In the genomic region with DNA sequence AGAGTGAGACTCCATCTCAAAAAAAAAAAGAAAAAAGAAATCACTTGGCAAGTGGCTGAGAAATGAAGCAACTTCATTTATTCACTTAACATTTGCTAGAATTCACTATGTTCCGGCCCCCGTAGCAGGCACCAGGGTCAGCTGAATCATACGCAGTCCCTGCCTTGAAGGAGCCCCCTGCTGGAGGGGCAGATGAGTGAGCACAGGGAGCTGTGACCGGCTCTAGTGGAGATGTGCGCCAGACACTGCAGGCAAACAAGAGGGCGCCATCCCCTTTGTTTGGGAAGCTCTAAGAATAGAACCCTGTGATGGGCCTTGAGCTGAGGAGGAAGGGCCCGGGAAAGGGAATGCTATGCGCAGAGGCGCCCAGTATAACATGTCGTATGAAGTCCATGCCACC, we compare ENCODE assay signal across 9 cellular contexts. TPM values are rescaled to one million over a fixed set of nuclear protein-coding genes. Genes with fewer than 3 reads are reported as not detected.
A peak's percentile ranks its signal among the peaks of the same experiment; 100 is the strongest.
DNase-seq lines count a peak whose midpoint lies in the region; FAIRE-seq and TF ChIP-seq lines count a peak whose summit lies in the region.
"Had no signal": no experiment of that assay in that cellular context is flagged by ENCODE, and none has a peak within 500 bp of the region (broad histone marks: within the 10 kb centered on the region; RNA-seq: fewer than 3 reads in every experiment).

No MANE protein-coding gene starts in this region.

- H3K4me3 Mint-ChIP-seq in astrocyte (ENCODE audit: unreplicated experiment) (no peak overlapping the region), CD14-positive monocyte (no peak overlapping the region)
- H3K4me3 Mint-ChIP-seq: activated naive CD8-positive, alpha-beta T cell had no signal

- H2AFZ ChIP-seq in astrocyte (ENCODE audit: low read depth, low read length): no peak overlapping the region

- H3K27me3 ChIP-seq in astrocyte (ENCODE audit: insufficient read depth, low read length): no peaks in the 10 kb centered on the region

- no peaks in the 10 kb centered on the region for H4K20me1 ChIP-seq in astrocyte (ENCODE audit: insufficient read depth, low read length)

- H3K9me3 Mint-ChIP-seq in astrocyte (ENCODE audit: unreplicated experiment) (no peaks in the 10 kb centered on the region), CD14-positive monocyte (peaks cover 0 to 1% (median 0%) of the 10 kb centered on the region in 7 donors)

- FAIRE-seq in astrocyte (lab: Jason Lieb, UNC): no peak

- DNase-seq in ELF-1 (ENCODE audit: low read depth, low spot score): peak; percentile 75
- no peak for DNase-seq in astrocyte (ENCODE audit: low read depth)
- peak; percentile 34 to 47 for DNase-seq in lung microvascular endothelial cell (ENCODE audit: low read depth in 2 of 2)
- DNase-seq in LoVo (ENCODE audit: low spot score): no peak
- no peak for DNase-seq in germinal center (ENCODE audit: low spot score)
- no peak for DNase-seq in CD14-positive monocyte (ENCODE audit: low spot score)
- DNase-seq in 8988T: no peak

- H3K4me1 ChIP-seq in astrocyte (ENCODE audit: insufficient read depth, low read length): peaks cover 16% of the 10 kb centered on the region

- peak; percentile 42; the same call in 1 of the 2 replicates for TF ChIP-seq CTCF in LNCAP (IDR thresholded peaks at IDR 0.05)
- peak; percentile 22 for TF ChIP-seq CTCF in astrocyte (IDR thresholded peaks at IDR 0.05; ENCODE audit: insufficient read depth, low read depth, low read length)
- no peak for TF ChIP-seq CTCF in CD14-positive monocyte (IDR thresholded peaks at IDR 0.05)

- no peaks in the 10 kb centered on the region for H3K79me2 ChIP-seq in astrocyte (ENCODE audit: insufficient read depth, low read length)

- H3K9ac ChIP-seq in astrocyte (ENCODE audit: low read length): no peak overlapping the region

- H3K27ac ChIP-seq in astrocyte (ENCODE audit: low read depth, low read length): no peak overlapping the region

- no peaks in the 10 kb centered on the region for H3K36me3 ChIP-seq in astrocyte (ENCODE audit: insufficient read depth, low read length)

- peaks cover 9% of the 10 kb centered on the region for H3K36me3 Mint-ChIP-seq in astrocyte (ENCODE audit: low read depth, unreplicated experiment)
- H3K36me3 Mint-ChIP-seq in CD14-positive monocyte: peaks cover 54 to 69% of the 10 kb centered on the region in 2 donors

- H3K27me3 Mint-ChIP-seq in astrocyte (ENCODE audit: low read depth, unreplicated experiment) (no peaks in the 10 kb centered on the region), CD14-positive monocyte (ENCODE audit: low read depth in 3 of 3) (peaks cover 0 to 2% (median 0%) of the 10 kb centered on the region in 3 donors)
- H3K27me3 Mint-ChIP-seq: activated naive CD8-positive, alpha-beta T cell had no signal

- H3K4me1 Mint-ChIP-seq in astrocyte (ENCODE audit: low read depth, unreplicated experiment) (peaks cover 16% of the 10 kb centered on the region), CD14-positive monocyte (no peaks in the 10 kb centered on the region)

- intact Hi-C loops in CD14-positive monocyte (cut with micrococcal nuclease): no loop called here

- no peaks in the 10 kb centered on the region for H3K9me3 ChIP-seq in astrocyte (ENCODE audit: insufficient read depth, low read depth, low read length)

- no peak overlapping the region for H3K27ac Mint-ChIP-seq in astrocyte (ENCODE audit: unreplicated experiment)
- peak overlapping the region in 1 of 7 donors; percentile 25 for H3K27ac Mint-ChIP-seq in CD14-positive monocyte
- H3K27ac Mint-ChIP-seq: activated naive CD8-positive, alpha-beta T cell had no signal

- H3K4me2 ChIP-seq in astrocyte (ENCODE audit: low read length): no peak overlapping the region

- no peak overlapping the region for H3K4me3 ChIP-seq in astrocyte (ENCODE audit: insufficient read depth, low read depth, low read length)

RNA-seq across cellular contexts. Expression of gene RPL26L1, which starts 20.2 kb away (rescaled TPM):
- total RNA-seq in astrocyte (50.6 and 54.3 TPM in 2 replicates), lung microvascular endothelial cell (27.2 and 28.4 TPM in 2 replicates)
- polyA plus RNA-seq in CD14-positive monocyte: 10 to 100 TPM; 58.6 to 60.9 TPM

RNA-seq across cellular contexts. Expression of gene ATP6V0E1, which starts 44.5 kb away (rescaled TPM):
- total RNA-seq in astrocyte: 309 and 327 TPM in 2 replicates
- 318 and 553 TPM in 2 replicates for total RNA-seq in lung microvascular endothelial cell
- polyA plus RNA-seq in CD14-positive monocyte: 100 to 1,000 TPM; 698 to 760 TPM

Comparison
In these comparisons a context has a peak if more than half of its experiments do, and no peak if none do; other contexts are left out.
1. DNase-seq: peak in ELF-1 (single experiment) and lung microvascular endothelial cell (2 of 2); none in astrocyte (single experiment), LoVo (single experiment), germinal center (single experiment), CD14-positive monocyte (single experiment) and 8988T (single experiment).